Comparison of ENCODE assay signal across 14 cellular contexts in the genomic region with DNA sequence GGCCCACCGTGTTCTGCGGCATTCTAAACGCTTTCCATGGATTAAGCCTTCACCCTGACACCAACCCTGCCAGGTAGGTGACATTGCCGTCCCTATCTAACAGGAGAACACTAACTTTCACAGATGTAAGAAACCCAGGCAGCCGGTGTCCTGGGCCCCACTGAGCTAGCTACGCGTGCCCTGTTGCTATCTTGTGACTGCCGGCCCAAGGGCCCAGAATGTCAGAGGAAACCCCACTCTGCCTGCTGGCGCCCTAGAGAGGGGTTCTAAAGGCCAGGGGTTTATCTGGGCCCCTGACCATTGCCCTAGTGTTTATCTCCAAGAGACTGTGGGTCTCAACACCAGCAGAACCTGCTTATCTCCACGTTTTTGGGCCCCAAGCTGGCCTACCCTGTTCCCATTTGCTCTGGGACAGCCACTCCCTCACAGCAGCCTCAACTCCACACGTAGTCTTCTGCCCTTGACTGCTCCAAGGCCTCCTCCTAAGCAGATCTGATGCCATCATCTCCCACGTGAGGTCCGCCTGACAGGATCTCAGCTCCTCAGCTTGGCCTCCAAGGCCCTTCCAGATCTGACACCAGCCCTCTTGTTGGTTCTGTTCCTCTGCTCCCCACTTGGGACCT.
"Had no signal": no experiment of that assay in that cellular context is flagged by ENCODE, and none has a peak within 500 bp of the region (broad histone marks: within the 10 kb centered on the region; RNA-seq: fewer than 3 reads in every experiment).

No MANE protein-coding gene starts in this region.

- DNase-seq: activated CD4-positive, alpha-beta memory T cell treated with anti-CD3 and anti-CD28 coated beads for 36 hours; activated CD8-positive, alpha-beta memory T cell treated with anti-CD3 and anti-CD28 coated beads, Interleukin-2, amount 10 ng/mL, durations not matched to agents 7 days and 5 days; activated naive CD4-positive, alpha-beta T cell treated with anti-CD3 and anti-CD28 coated beads, Interleukin-2, amount 50 U/mL, for 16 hours; activated T-cell treated with anti-CD3 and anti-CD28 coated beads, Interleukin-2, amount 50 U/mL, for 1 hour; cortex of kidney; effector memory CD4-positive, alpha-beta T cell; foreskin keratinocyte; left colon; naive thymus-derived CD8-positive, alpha-beta T cell; stomach had no signal

- H3K27ac Mint-ChIP-seq: activated CD4-positive, alpha-beta memory T cell treated with anti-CD3 and anti-CD28 coated beads for 36 hours; activated CD8-positive, alpha-beta memory T cell treated with anti-CD3 and anti-CD28 coated beads, Interleukin-2, amount 10 ng/mL, durations not matched to agents 7 days and 5 days; activated T-helper 2 cell treated with anti-CD3 and anti-CD28 coated beads, Interferon-gamma antibody, Interleukin-2, Interleukin-4, amounts not matched to agents 10 μg/mL and 5 μg/mL and 100 μg/mL, durations not matched to agents 14 hours and 24 hours and 36 hours had no signal

- H3K27me3 Mint-ChIP-seq: activated CD4-positive, alpha-beta memory T cell treated with anti-CD3 and anti-CD28 coated beads for 36 hours; activated CD8-positive, alpha-beta memory T cell treated with anti-CD3 and anti-CD28 coated beads, Interleukin-2, amount 10 ng/mL, durations not matched to agents 7 days and 5 days had no signal

- H3K4me3 ChIP-seq: stomach had no signal

- H3K27ac ChIP-seq: foreskin keratinocyte, stomach, VCaP had no signal

- H3K9me3 Mint-ChIP-seq: activated CD4-positive, alpha-beta memory T cell treated with anti-CD3 and anti-CD28 coated beads for 36 hours; activated T-helper 2 cell treated with anti-CD3 and anti-CD28 coated beads, Interferon-gamma antibody, Interleukin-2, Interleukin-4, amounts not matched to agents 10 μg/mL and 5 μg/mL and 100 μg/mL, durations not matched to agents 14 hours and 24 hours and 36 hours; central memory CD8-positive, alpha-beta T cell; naive thymus-derived CD8-positive, alpha-beta T cell had no signal

- H3K9me3 ChIP-seq: stomach had no signal

- ATAC-seq: activated CD8-positive, alpha-beta memory T cell treated with anti-CD3 and anti-CD28 coated beads, Interleukin-2, amount 10 ng/mL, durations not matched to agents 7 days and 5 days; foreskin keratinocyte; left colon; naive thymus-derived CD8-positive, alpha-beta T cell; sciatic nerve had no signal

- H3K27me3 ChIP-seq: foreskin keratinocyte, stomach had no signal

- H3K4me3 Mint-ChIP-seq: activated CD4-positive, alpha-beta memory T cell treated with anti-CD3 and anti-CD28 coated beads for 36 hours; activated CD8-positive, alpha-beta memory T cell treated with anti-CD3 and anti-CD28 coated beads, Interleukin-2, amount 10 ng/mL, durations not matched to agents 7 days and 5 days; central memory CD8-positive, alpha-beta T cell; naive thymus-derived CD8-positive, alpha-beta T cell had no signal
